In genomic region chr11:12420706-12421105, GRCh38 we compare ENCODE assay signal across 18 cellular contexts. TPM values are rescaled to one million over a fixed set of nuclear protein-coding genes. Genes with fewer than 3 reads are reported as not detected.
A peak's percentile ranks its signal among the peaks of the same experiment; 100 is the strongest.
DNase-seq lines count a peak whose midpoint lies in the region; ATAC-seq and TF ChIP-seq lines count a peak whose summit lies in the region.
"Had no signal": no experiment of that assay in that cellular context is flagged by ENCODE, and none has a peak within 500 bp of the region (broad histone marks: within the 10 kb centered on the region; RNA-seq: fewer than 3 reads in every experiment).

No MANE protein-coding gene starts in this region.

- TF ChIP-seq CTCF in VCaP (conservative IDR thresholded peaks at IDR 0.05), result no peak
- no peak for TF ChIP-seq CTCF in esophagus muscularis mucosa (IDR thresholded peaks at IDR 0.05)
- TF ChIP-seq CTCF in osteocyte (IDR thresholded peaks at IDR 0.05), result no peak

- no peak overlapping the region for H3K4me3 ChIP-seq in esophagus muscularis mucosa

- no peak for TF ChIP-seq POLR2A in esophagus muscularis mucosa (IDR thresholded peaks at IDR 0.05; ENCODE audit: low read depth)

- H3K27ac ChIP-seq in VCaP (0 out of 2 replicates have a peak overlapping the region, but pooled peaks have one; percentile 4), esophagus muscularis mucosa (replicated peaks in 1 of 4) (peak overlapping the region; percentile 80 to 100 (median 98))

- no peak overlapping the region for H3K4me3 Mint-ChIP-seq in osteocyte (ENCODE audit: unreplicated experiment)
- H3K4me3 Mint-ChIP-seq in activated T-cell treated with anti-CD3 and anti-CD28 coated beads, Interleukin-2, amount 50 U/mL, for 72 hours, result no peak overlapping the region
- H3K4me3 Mint-ChIP-seq: CD8-positive, alpha-beta T cell had no signal

- no peak for TF ChIP-seq EP300 in esophagus muscularis mucosa (IDR thresholded peaks at IDR 0.05)

- H3K27me3 ChIP-seq in esophagus muscularis mucosa, result no peaks in the 10 kb centered on the region

- peaks cover 57% of the 10 kb centered on the region for H3K4me1 Mint-ChIP-seq in osteocyte (ENCODE audit: unreplicated experiment)
- H3K4me1 Mint-ChIP-seq in activated T-cell treated with anti-CD3 and anti-CD28 coated beads, Interleukin-2, amount 50 U/mL, for 72 hours (ENCODE audit: low read depth), result no peaks in the 10 kb centered on the region

- H3K36me3 ChIP-seq in esophagus muscularis mucosa, result peaks cover 0 to 2% (median 0%) of the 10 kb centered on the region in 4 donors

- H3K27me3 Mint-ChIP-seq in osteocyte (ENCODE audit: unreplicated experiment), result no peaks in the 10 kb centered on the region
- H3K27me3 Mint-ChIP-seq in activated T-cell treated with anti-CD3 and anti-CD28 coated beads, Interleukin-2, amount 50 U/mL, for 72 hours (ENCODE audit: low read depth), result peaks cover 13% of the 10 kb centered on the region

- no peak for ATAC-seq in activated T-cell treated with anti-CD3 and anti-CD28 coated beads, Interleukin-2, amount 50 U/mL, for 72 hours (replicated peaks in 1 of 2)
- no peak for ATAC-seq in GM19395 (IDR thresholded peaks at IDR 0.05; ENCODE audit: unreplicated experiment)
- ATAC-seq: CD8-positive, alpha-beta T cell had no signal

- H3K27ac Mint-ChIP-seq in osteocyte (ENCODE audit: unreplicated experiment), result peak overlapping the region; percentile 24
- H3K27ac Mint-ChIP-seq in activated T-cell treated with anti-CD3 and anti-CD28 coated beads, Interleukin-2, amount 50 U/mL, for 72 hours, result no peak overlapping the region
- H3K27ac Mint-ChIP-seq: CD8-positive, alpha-beta T cell had no signal

- H3K36me3 Mint-ChIP-seq in osteocyte (ENCODE audit: unreplicated experiment), result no peaks in the 10 kb centered on the region
- no peaks in the 10 kb centered on the region for H3K36me3 Mint-ChIP-seq in activated T-cell treated with anti-CD3 and anti-CD28 coated beads, Interleukin-2, amount 50 U/mL, for 72 hours (ENCODE audit: insufficient read depth in 2 of 2)
- H3K36me3 Mint-ChIP-seq: CD8-positive, alpha-beta T cell had no signal

- H3K9me3 Mint-ChIP-seq in osteocyte (ENCODE audit: unreplicated experiment), result no peaks in the 10 kb centered on the region
- H3K9me3 Mint-ChIP-seq in activated T-cell treated with anti-CD3 and anti-CD28 coated beads, Interleukin-2, amount 50 U/mL, for 72 hours, result no peaks in the 10 kb centered on the region
- H3K9me3 Mint-ChIP-seq: CD8-positive, alpha-beta T cell had no signal

- 88% methylated on average over 6 of the region's 6 CpGs for WGBS in esophagus muscularis mucosa

- peaks cover 15 to 83% (median 74%) of the 10 kb centered on the region in 4 donors for H3K4me1 ChIP-seq in esophagus muscularis mucosa
- H3K4me1 ChIP-seq: Caco-2 had no signal

- no peaks in the 10 kb centered on the region for H3K9me3 ChIP-seq in esophagus muscularis mucosa
- H3K9me3 ChIP-seq: Caco-2, SK-N-SH had no signal

- peak; percentile 50 for DNase-seq in esophagus muscularis mucosa (ENCODE audit: extremely low spot score)
- no peak for DNase-seq in osteocyte (ENCODE audit: extremely low spot score, unreplicated experiment)
- no peak for DNase-seq in activated T-cell treated with anti-CD3 and anti-CD28 coated beads, Interleukin-2, amount 50 U/mL, for 72 hours
- no peak for DNase-seq in NCI-H2081 treated with DMSO at 0.1 percent for 48 hours (lab: John Stamatoyannopoulos, UW)
- no peak for DNase-seq in activated CD8-positive, alpha-beta memory T cell treated with anti-CD3 and anti-CD28 coated beads, Interleukin-2, amount 50 U/mL, for 48 hours
- DNase-seq: C1 segment of cervical spinal cord; Caco-2; CD8-positive, alpha-beta T cell; DMS79 treated with DMSO at 0.1 percent for 48 hours; GF-D8; HCEC 1CT; KBM-7; NCI-H1105 treated with DMSO at 0.1 percent for 48 hours; NCI-H2029; SIG-M5 had no signal

- intact Hi-C loops in esophagus muscularis mucosa (cut with DNase I), result no loop called here

RNA-seq across cellular contexts. Expression of gene PARVA, which starts 43.3 kb away (rescaled TPM):
- total RNA-seq in esophagus muscularis mucosa, result 100 to 1,000 TPM; 181 to 228 (median 210) TPM
- 144 and 148 TPM in 2 replicates for total RNA-seq in osteocyte
- total RNA-seq in activated T-cell treated with anti-CD3 and anti-CD28 coated beads, Interleukin-2, amount 50 U/mL, for 72 hours, result not detected

Comparison
In these comparisons a context has a peak if more than half of its experiments do, and no peak if none do; other contexts are left out.
1. RNA of gene PARVA, which starts 43.3 kb away (total RNA-seq): 181 to 228 TPM in esophagus muscularis mucosa and 144 to 148 TPM in osteocyte; not detected in activated T-cell treated with anti-CD3 and anti-CD28 coated beads, Interleukin-2, amount 50 U/mL, for 72 hours; every median in the first group is over 100 times any median in the second.